13 cellular contexts compared by ENCODE assay signal in genomic region chr4:66571145-66571544, GRCh38.
DNase-seq lines count a peak whose midpoint lies in the region; FAIRE-seq and TF ChIP-seq lines count a peak whose summit lies in the region.
"Had no signal": no experiment of that assay in that cellular context is flagged by ENCODE, and none has a peak within 500 bp of the region (broad histone marks: within the 10 kb centered on the region; RNA-seq: fewer than 3 reads in every experiment).

No MANE protein-coding gene starts in this region.

- H2BK5ac ChIP-seq in H1 (ENCODE audit: low read depth, low read length) = no peak overlapping the region

- no peak overlapping the region for H3K4ac ChIP-seq in H1 (replicated peaks; ENCODE audit: insufficient read length, low read depth, low read length)

- no peak overlapping the region for H4K91ac ChIP-seq in H1 (replicated peaks; ENCODE audit: insufficient read length, low read length)

- no peaks in the 10 kb centered on the region for H3K23me2 ChIP-seq in H1 (ENCODE audit: low read depth, low read length)

- no peak overlapping the region for H3K9ac ChIP-seq in H1 (replicated peaks in 1 of 4; ENCODE audit: extremely low read depth in 1 of 4, low read depth in 3 of 4, low read length in 3 of 4)

- no peak overlapping the region for H2BK120ac ChIP-seq in H1 (replicated peaks; ENCODE audit: low read depth, low read length)

- no peak overlapping the region for H2BK20ac ChIP-seq in H1 (ENCODE audit: low read length)

- DNase-seq in NCI-H2171 (lab: John Stamatoyannopoulos, UW) = peak; percentile 77
- DNase-seq in NCI-H2171 treated with DMSO at 0.1 percent for 48 hours (lab: John Stamatoyannopoulos, UW) = no peak
- DNase-seq in AG08395 (ENCODE audit: low spot score) = peak; percentile 2
- no peak for DNase-seq in H1 (ENCODE audit: low read depth in 1 of 2, low spot score in 2 of 2)
- DNase-seq in SKM-1 (lab: John Stamatoyannopoulos, UW; ENCODE audit: unreplicated experiment) = no peak
- DNase-seq in cerebellar nuclear complex (lab: John Stamatoyannopoulos, UW) = no peak
- DNase-seq: CD8-positive, alpha-beta T cell; COR-L47; HCEC 1CT; HFFc6 had no signal

- no peak overlapping the region for H3K56ac ChIP-seq in H1 (replicated peaks; ENCODE audit: insufficient read length, low read depth, low read length)

- H2AFZ ChIP-seq in H1 (ENCODE audit: low read length) = no peak overlapping the region

- no peak for TF ChIP-seq EP300 in Ishikawa (IDR thresholded peaks at IDR 0.05; ENCODE audit: borderline replicate concordance)
- TF ChIP-seq EP300 in H1 (IDR thresholded peaks at IDR 0.05; ENCODE audit: borderline replicate concordance in 1 of 2, low read depth in 2 of 2, low read length in 2 of 2) = no peak

- no peak for TF ChIP-seq CTCF in H1 (IDR thresholded peaks at IDR 0.05; ENCODE audit: control extremely low read depth in 1 of 3, insufficient read depth in 1 of 3, low read depth in 1 of 3, low read length in 3 of 3)

- FAIRE-seq in H1 (lab: Jason Lieb, UNC) = no peak
- FAIRE-seq: A204.1 had no signal

- H3K14ac ChIP-seq in H1 (ENCODE audit: insufficient read length) = no peak overlapping the region

- H3K23ac ChIP-seq in H1 (ENCODE audit: insufficient read length) = no peak overlapping the region

- H3K18ac ChIP-seq in H1 (ENCODE audit: extremely low read depth, low read length) = no peak overlapping the region

- H3K4me2 ChIP-seq in H1 (ENCODE audit: insufficient read depth in 1 of 2, low read depth in 2 of 2, low read length in 2 of 2) = no peak overlapping the region

- no peaks in the 10 kb centered on the region for H3K27me3 ChIP-seq in H1 (replicated peaks in 1 of 4; ENCODE audit: control insufficient read depth in 3 of 4, extremely low read depth in 1 of 4, insufficient read depth in 3 of 4, low read length in 3 of 4)

- CTCF ChIA-PET in H1 (lab: Charles Lee; ENCODE audit: partially characterized antibody) = no interaction called here

- H3K27ac ChIP-seq in H1 (ENCODE audit: low read depth, low read length) = no peak overlapping the region
- H3K27ac ChIP-seq: HL-60 had no signal

- no peaks in the 10 kb centered on the region for H3K4me1 ChIP-seq in H1 (replicated peaks in 1 of 4; ENCODE audit: control insufficient read depth in 3 of 4, insufficient read depth in 4 of 4, low read length in 3 of 4)

- H3K79me2 ChIP-seq in H1 (ENCODE audit: control insufficient read depth in 1 of 2, insufficient read depth in 2 of 2, low read length in 2 of 2) = no peaks in the 10 kb centered on the region

- no peak overlapping the region for H4K8ac ChIP-seq in H1 (ENCODE audit: extremely low read depth, insufficient read depth, low read length)

- TF ChIP-seq POLR2A in H1 (IDR thresholded peaks at IDR 0.05; ENCODE audit: control extremely low read depth in 1 of 2, low read depth in 2 of 2, low read length in 2 of 2) = no peak

- 96% methylated on average over 1 of the region's 1 CpG; no CpG with 5 or more reads in 1 of the 2 experiments for WGBS in H1 (ENCODE audit: extremely low coverage in 1 of 2, insufficient coverage in 1 of 2, insufficient read length in 1 of 2, insufficient replicate concordance in 2 of 2, low coverage in 1 of 2, low lambda C conversion rate in 2 of 2, missing lambda C conversion rate in 1 of 2), 2 experiments

- TF ChIP-seq RAD21 in Ishikawa (IDR thresholded peaks at IDR 0.05; ENCODE audit: low read depth) (no peak), H1 (IDR thresholded peaks at IDR 0.05 in 1 of 2, conservative IDR thresholded peaks at IDR 0.05 in 1 of 2; ENCODE audit: low read depth in 2 of 2, low read length in 2 of 2) (no peak)

- H3K9me3 ChIP-seq in H1 (ENCODE audit: insufficient read depth in 2 of 2, low read depth in 1 of 2, low read length in 1 of 2) = no peaks in the 10 kb centered on the region

- H2BK12ac ChIP-seq in H1 (ENCODE audit: low read depth, low read length) = no peak overlapping the region

- POLR2A ChIA-PET in H1 (lab: Charles Lee; ENCODE audit: partially characterized antibody) = no interaction called here

- H3K36me3 ChIP-seq in H1 (ENCODE audit: control insufficient read depth in 2 of 4, insufficient read depth in 4 of 4, low read length in 3 of 4) = no peaks in the 10 kb centered on the region

- H4K20me1 ChIP-seq in H1 (replicated peaks in 1 of 2; ENCODE audit: control insufficient read depth in 1 of 2, insufficient read depth in 2 of 2, low read length in 2 of 2) = no peaks in the 10 kb centered on the region

- H3K79me1 ChIP-seq in H1 (ENCODE audit: low read depth, low read length) = no peaks in the 10 kb centered on the region

- no peak overlapping the region for H2BK15ac ChIP-seq in H1 (ENCODE audit: low read length)

- H3K4me3 ChIP-seq in H1 (ENCODE audit: extremely low read depth in 1 of 4, insufficient read depth in 2 of 4, low read depth in 3 of 4, low read length in 4 of 4) = no peak overlapping the region

- no peak overlapping the region for H4K5ac ChIP-seq in H1 (ENCODE audit: insufficient read length, low read depth, low read length)

- H2AK5ac ChIP-seq in H1 (ENCODE audit: low read depth, low read length) = no peak overlapping the region

TF ChIP-seq in Ishikawa, 13 proteins besides CTCF, POLR2A, EP300 and RAD21:
- no peak for TF ChIP-seq YY1 (IDR thresholded peaks at IDR 0.05; ENCODE audit: low read depth)
- no peak for TF ChIP-seq TAF1 (IDR thresholded peaks at IDR 0.05; ENCODE audit: low read depth)
- TF ChIP-seq NFIC (IDR thresholded peaks at IDR 0.05) = no peak
- no peak for TF ChIP-seq TCF12 (IDR thresholded peaks at IDR 0.05; ENCODE audit: low read depth)
- TF ChIP-seq REST (IDR thresholded peaks at IDR 0.05; ENCODE audit: low read depth) = no peak
- TF ChIP-seq CEBPB (IDR thresholded peaks at IDR 0.05) = peak; percentile 87
- no peak for TF ChIP-seq MAX (IDR thresholded peaks at IDR 0.05)

TF ChIP-seq in H1, 55 proteins besides CTCF, POLR2A, EP300 and RAD21:
- TF ChIP-seq ATF2 (IDR thresholded peaks at IDR 0.05; ENCODE audit: low read length) (no peak), CEBPB (IDR thresholded peaks at IDR 0.05; ENCODE audit: low read depth, low read length) (peak; percentile 85)

Comparison
In these comparisons a context has a peak if more than half of its experiments do, and no peak if none do; other contexts are left out.
1. DNase-seq: peak in NCI-H2171 (single experiment) and AG08395 (single experiment); none in NCI-H2171 treated with DMSO at 0.1 percent for 48 hours (single experiment), H1 (0 of 2), SKM-1 (single experiment) and cerebellar nuclear complex (0 of 2).